In the genomic region with DNA sequence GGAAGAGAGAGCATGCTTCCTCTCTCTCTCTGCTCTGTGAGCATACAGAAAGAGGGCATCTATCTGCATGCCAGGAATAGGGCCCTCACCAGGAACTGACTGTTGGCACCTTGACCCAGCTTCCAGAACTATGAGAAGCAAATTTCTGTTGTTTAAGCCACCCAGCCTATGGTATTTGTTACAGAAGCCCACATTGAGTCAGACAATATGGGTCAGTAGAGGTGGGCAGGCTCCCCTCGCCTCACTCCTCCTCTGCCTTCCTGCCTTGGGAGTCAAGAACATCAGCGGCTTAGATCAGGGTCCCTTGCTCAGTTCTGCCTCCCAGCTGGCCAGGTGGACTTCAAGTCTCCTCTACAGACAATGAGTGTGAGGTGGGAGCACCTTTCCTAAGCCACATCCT, we compare ENCODE assay signal across 18 cellular contexts.
A peak's percentile ranks its signal among the peaks of the same experiment; 100 is the strongest.
DNase-seq lines count a peak whose midpoint lies in the region; ATAC-seq, FAIRE-seq and TF ChIP-seq lines count a peak whose summit lies in the region.
"Had no signal": no experiment of that assay in that cellular context is flagged by ENCODE, and none has a peak within 500 bp of the region (broad histone marks: within the 10 kb centered on the region; RNA-seq: fewer than 3 reads in every experiment).

No MANE protein-coding gene starts in this region.

- CTCF ChIA-PET in activated CD4-positive, alpha-beta T cell treated with anti-CD3 and anti-CD28 coated beads, Interleukin-2, amount 10 ng/mL, durations not matched to agents 7 days and 5 days (lab: Charles Lee), result no interaction called here
- CTCF ChIA-PET in GM10248 (lab: Yijun Ruan, JAX), result no interaction called here

- no peaks in the 10 kb centered on the region for H3K9me3 ChIP-seq in astrocyte (ENCODE audit: insufficient read depth, low read depth, low read length)
- H3K9me3 ChIP-seq in mucosa of rectum (ENCODE audit: control insufficient read depth in 2 of 2, low read length in 2 of 2), result peaks cover 0 to 2% of the 10 kb centered on the region in 2 donors
- no peaks in the 10 kb centered on the region for H3K9me3 ChIP-seq in upper lobe of right lung

- H3K36me3 Mint-ChIP-seq in activated CD4-positive, alpha-beta T cell treated with anti-CD3 and anti-CD28 coated beads, Interleukin-2, amount 10 ng/mL, durations not matched to agents 24 days and 14 days (ENCODE audit: low read depth), result no peaks in the 10 kb centered on the region
- H3K36me3 Mint-ChIP-seq in activated CD4-positive, alpha-beta T cell treated with anti-CD3 and anti-CD28 coated beads, Interleukin-2, amount 10 ng/mL, durations not matched to agents 7 days and 5 days (ENCODE audit: low read depth), result no peaks in the 10 kb centered on the region
- peaks cover 2% of the 10 kb centered on the region for H3K36me3 Mint-ChIP-seq in astrocyte (ENCODE audit: low read depth, unreplicated experiment)
- H3K36me3 Mint-ChIP-seq: CD8-positive, alpha-beta T cell had no signal

- H3K4me3 Mint-ChIP-seq in activated CD4-positive, alpha-beta T cell treated with anti-CD3 and anti-CD28 coated beads, Interleukin-2, amount 10 ng/mL, durations not matched to agents 24 days and 14 days, result no peak overlapping the region
- H3K4me3 Mint-ChIP-seq in activated CD4-positive, alpha-beta T cell treated with anti-CD3 and anti-CD28 coated beads, Interleukin-2, amount 10 ng/mL, durations not matched to agents 7 days and 5 days, result no peak overlapping the region
- no peak overlapping the region for H3K4me3 Mint-ChIP-seq in astrocyte (ENCODE audit: unreplicated experiment)
- H3K4me3 Mint-ChIP-seq: CD8-positive, alpha-beta T cell; H9 had no signal

- intact Hi-C loops in activated CD4-positive, alpha-beta T cell treated with anti-CD3 and anti-CD28 coated beads, Interleukin-2, amount 10 ng/mL, durations not matched to agents 24 days and 14 days (cut with micrococcal nuclease), result no loop called here
- intact Hi-C loops in upper lobe of right lung (cut with DNase I), result no loop called here

- POLR2A ChIA-PET in activated CD4-positive, alpha-beta T cell treated with anti-CD3 and anti-CD28 coated beads, Interleukin-2, amount 10 ng/mL, durations not matched to agents 7 days and 5 days (lab: Charles Lee), result no interaction called here
- POLR2A ChIA-PET in GM10248 (lab: Yijun Ruan, JAX), result no interaction called here

- H3K4me1 ChIP-seq in astrocyte (ENCODE audit: insufficient read depth, low read length) (peaks cover 29% of the 10 kb centered on the region), mucosa of rectum (ENCODE audit: control insufficient read depth in 2 of 2, insufficient read depth in 2 of 2, low read length in 2 of 2) (no peaks in the 10 kb centered on the region), upper lobe of right lung (no peaks in the 10 kb centered on the region)
- H3K4me1 ChIP-seq: BLaER1 had no signal

- H3K36me3 ChIP-seq in astrocyte (ENCODE audit: insufficient read depth, low read length) (no peaks in the 10 kb centered on the region), mucosa of rectum (ENCODE audit: control insufficient read depth in 2 of 2, insufficient read depth in 2 of 2, low read length in 2 of 2) (no peaks in the 10 kb centered on the region), upper lobe of right lung (no peaks in the 10 kb centered on the region)
- H3K36me3 ChIP-seq: BLaER1 had no signal

- H3K27ac ChIP-seq in astrocyte (ENCODE audit: low read depth, low read length) (peak overlapping the region; percentile 89), mucosa of rectum (ENCODE audit: low read depth in 2 of 2, low read length in 2 of 2) (peak overlapping the region; percentile 33 to 53), upper lobe of right lung (no peak overlapping the region)
- H3K27ac ChIP-seq: 22Rv1, BLaER1 had no signal

- H4K20me1 ChIP-seq in astrocyte (ENCODE audit: insufficient read depth, low read length), result no peaks in the 10 kb centered on the region
- H4K20me1 ChIP-seq: BLaER1 had no signal

- peaks cover 7% of the 10 kb centered on the region for H3K9me3 Mint-ChIP-seq in activated CD4-positive, alpha-beta T cell treated with anti-CD3 and anti-CD28 coated beads, Interleukin-2, amount 10 ng/mL, durations not matched to agents 24 days and 14 days
- no peaks in the 10 kb centered on the region for H3K9me3 Mint-ChIP-seq in activated CD4-positive, alpha-beta T cell treated with anti-CD3 and anti-CD28 coated beads, Interleukin-2, amount 10 ng/mL, durations not matched to agents 7 days and 5 days
- peaks cover 8% of the 10 kb centered on the region for H3K9me3 Mint-ChIP-seq in astrocyte (ENCODE audit: unreplicated experiment)
- H3K9me3 Mint-ChIP-seq: CD8-positive, alpha-beta T cell had no signal

- H3K9ac ChIP-seq in astrocyte (ENCODE audit: low read length) (peak overlapping the region; percentile 54), mucosa of rectum (ENCODE audit: low read depth in 1 of 2, low read length in 2 of 2) (no peak overlapping the region)
- H3K9ac ChIP-seq: BLaER1 had no signal

- H3K27me3 ChIP-seq in astrocyte (ENCODE audit: insufficient read depth, low read length), result no peaks in the 10 kb centered on the region
- peaks cover 0 to 2% of the 10 kb centered on the region in 2 donors for H3K27me3 ChIP-seq in mucosa of rectum (ENCODE audit: control insufficient read depth in 2 of 2, insufficient read depth in 2 of 2, low read length in 2 of 2)
- no peaks in the 10 kb centered on the region for H3K27me3 ChIP-seq in upper lobe of right lung
- H3K27me3 ChIP-seq: BLaER1 had no signal

- no peak overlapping the region for H2AFZ ChIP-seq in astrocyte (ENCODE audit: low read depth, low read length)

- H3K27ac Mint-ChIP-seq in activated CD4-positive, alpha-beta T cell treated with anti-CD3 and anti-CD28 coated beads, Interleukin-2, amount 10 ng/mL, durations not matched to agents 24 days and 14 days, result no peak overlapping the region
- no peak overlapping the region for H3K27ac Mint-ChIP-seq in activated CD4-positive, alpha-beta T cell treated with anti-CD3 and anti-CD28 coated beads, Interleukin-2, amount 10 ng/mL, durations not matched to agents 7 days and 5 days
- peak overlapping the region; percentile 90 for H3K27ac Mint-ChIP-seq in astrocyte (ENCODE audit: unreplicated experiment)
- H3K27ac Mint-ChIP-seq: CD8-positive, alpha-beta T cell; H9 had no signal

- H3K4me3 ChIP-seq in astrocyte (ENCODE audit: insufficient read depth, low read depth, low read length) (no peak overlapping the region), mucosa of rectum (ENCODE audit: low read length in 2 of 2) (no peak overlapping the region), upper lobe of right lung (no peak overlapping the region)
- H3K4me3 ChIP-seq: BLaER1 had no signal

- H3K4me2 ChIP-seq in astrocyte (ENCODE audit: low read length), result peak overlapping the region; percentile 43
- H3K4me2 ChIP-seq: BLaER1 had no signal

- DNase-seq in activated CD4-positive, alpha-beta T cell treated with anti-CD3 and anti-CD28 coated beads, Interleukin-2, amount 10 ng/mL, durations not matched to agents 24 days and 14 days, result peak; percentile 8
- no peak for DNase-seq in activated CD4-positive, alpha-beta T cell treated with anti-CD3 and anti-CD28 coated beads, Interleukin-2, amount 10 ng/mL, durations not matched to agents 7 days and 5 days
- DNase-seq in astrocyte (ENCODE audit: low read depth), result no peak
- no peak for DNase-seq in upper lobe of right lung
- DNase-seq in GM10248 (ENCODE audit: extremely low spot score), result no peak
- no peak for DNase-seq in stimulated activated CD4-positive, alpha-beta T cell treated with anti-CD3 and anti-CD28 coated beads, Interleukin-4, amount 100 ng/mL, for 4 hours
- DNase-seq: CD8-positive, alpha-beta T cell; H9; KG1; NCI-H1048; NCI-H1436 treated with DMSO at 0.1 percent for 48 hours; NCI-H2029 treated with DMSO at 0.1 percent for 48 hours; NCI-H748 treated with DMSO at 0.1 percent for 48 hours had no signal

- no peaks in the 10 kb centered on the region for H3K79me2 ChIP-seq in astrocyte (ENCODE audit: insufficient read depth, low read length)

- no peak for FAIRE-seq in astrocyte (lab: Jason Lieb, UNC)

- no peaks in the 10 kb centered on the region for H3K4me1 Mint-ChIP-seq in activated CD4-positive, alpha-beta T cell treated with anti-CD3 and anti-CD28 coated beads, Interleukin-2, amount 10 ng/mL, durations not matched to agents 24 days and 14 days
- no peaks in the 10 kb centered on the region for H3K4me1 Mint-ChIP-seq in activated CD4-positive, alpha-beta T cell treated with anti-CD3 and anti-CD28 coated beads, Interleukin-2, amount 10 ng/mL, durations not matched to agents 7 days and 5 days
- peaks cover 36% of the 10 kb centered on the region for H3K4me1 Mint-ChIP-seq in astrocyte (ENCODE audit: low read depth, unreplicated experiment)
- H3K4me1 Mint-ChIP-seq: H9 had no signal

- ATAC-seq in HG02840 (IDR thresholded peaks at IDR 0.05; ENCODE audit: low FRiP score, unreplicated experiment), result no peak
- ATAC-seq in upper lobe of right lung, result no peak
- ATAC-seq: CD8-positive, alpha-beta T cell; Right ventricle myocardium inferior had no signal

- H3K27me3 Mint-ChIP-seq in activated CD4-positive, alpha-beta T cell treated with anti-CD3 and anti-CD28 coated beads, Interleukin-2, amount 10 ng/mL, durations not matched to agents 24 days and 14 days, result peaks cover 14% of the 10 kb centered on the region
- peaks cover 22% of the 10 kb centered on the region for H3K27me3 Mint-ChIP-seq in activated CD4-positive, alpha-beta T cell treated with anti-CD3 and anti-CD28 coated beads, Interleukin-2, amount 10 ng/mL, durations not matched to agents 7 days and 5 days
- H3K27me3 Mint-ChIP-seq in astrocyte (ENCODE audit: low read depth, unreplicated experiment), result no peaks in the 10 kb centered on the region

- no peak for TF ChIP-seq CTCF in astrocyte (IDR thresholded peaks at IDR 0.05; ENCODE audit: insufficient read depth, low read depth, low read length)
- no peak for TF ChIP-seq CTCF in upper lobe of right lung (IDR thresholded peaks at IDR 0.05)
- TF ChIP-seq CTCF in GM10248 (IDR thresholded peaks at IDR 0.05; ENCODE audit: control extremely low read depth, extremely low read depth, low read depth, missing control alignments), result no peak
